In genomic region chr1:11069233-11069950, GRCh38 we compare ENCODE assay signal across 17 cellular contexts. TPM values are rescaled to one million over a fixed set of nuclear protein-coding genes. Genes with fewer than 3 reads are reported as not detected.
A peak's percentile ranks its signal among the peaks of the same experiment; 100 is the strongest.
DNase-seq lines count a peak whose midpoint lies in the region; ATAC-seq and TF ChIP-seq lines count a peak whose summit lies in the region.
"Had no signal": no experiment of that assay in that cellular context is flagged by ENCODE, and none has a peak within 500 bp of the region (broad histone marks: within the 10 kb centered on the region; RNA-seq: fewer than 3 reads in every experiment).

No MANE protein-coding gene starts in this region.

- no peaks in the 10 kb centered on the region for H3K9me3 ChIP-seq in CD4-positive, alpha-beta memory T cell (ENCODE audit: control insufficient read depth in 1 of 2, low read length in 2 of 2)
- H3K9me3 ChIP-seq in KOPT-K1 (ENCODE audit: insufficient read depth, low read length, poor library complexity, severe bottlenecking) (no peaks in the 10 kb centered on the region), osteoblast (ENCODE audit: low read depth, low read length) (no peaks in the 10 kb centered on the region), right atrium auricular region (no peaks in the 10 kb centered on the region)
- H3K9me3 ChIP-seq: mucosa of descending colon, pancreas had no signal

- peak overlapping the region in 5 of 7 donors; percentile 50 to 74 (median 70) for H3K27ac Mint-ChIP-seq in CD4-positive, alpha-beta memory T cell
- H3K27ac Mint-ChIP-seq in activated CD4-positive, alpha-beta memory T cell treated with anti-CD3 and anti-CD28 coated beads for 36 hours, result no peak overlapping the region
- H3K27ac Mint-ChIP-seq: B cell had no signal

- H3K27ac ChIP-seq in CD4-positive, alpha-beta memory T cell (ENCODE audit: low read depth, low read length), result no peak overlapping the region
- H3K27ac ChIP-seq in KOPT-K1 (ENCODE audit: low read depth, low read length, poor library complexity, severe bottlenecking), result peak overlapping the region; percentile 68
- H3K27ac ChIP-seq in angular gyrus (ENCODE audit: low read depth, low read length), result peak overlapping the region; percentile 38
- no peak overlapping the region for H3K27ac ChIP-seq in osteoblast (ENCODE audit: low read depth, low read length)
- H3K27ac ChIP-seq in right atrium auricular region, result no peak overlapping the region
- H3K27ac ChIP-seq: heart right ventricle, pancreas had no signal

- CTCF ChIA-PET in CD4-positive, alpha-beta memory T cell (lab: Charles Lee; ENCODE audit: partially characterized antibody), result interaction anchor here (1.1 kb wide), 2 partner anchors 8 to 31 kb away, joined by 3 read pairs; no protein-coding TSS in a partner anchor
- CTCF ChIA-PET in activated CD4-positive, alpha-beta memory T cell treated with anti-CD3 and anti-CD28 coated beads for 36 hours (lab: Charles Lee), result interaction anchor here (1.4 to 2.6 kb wide), 2 partner anchors 9 to 32 kb away, joined by 4 to 10 read pairs; partner anchors contain the start of gene SRM

- no peak overlapping the region for H3K4me3 ChIP-seq in CD4-positive, alpha-beta memory T cell (ENCODE audit: low read length in 2 of 2)
- no peak overlapping the region for H3K4me3 ChIP-seq in osteoblast (ENCODE audit: insufficient read depth, low read length)
- H3K4me3 ChIP-seq in right atrium auricular region, result no peak overlapping the region
- H3K4me3 ChIP-seq: heart right ventricle, mucosa of descending colon, pancreas had no signal

- H3K4me3 Mint-ChIP-seq in CD4-positive, alpha-beta memory T cell, result no peak overlapping the region
- H3K4me3 Mint-ChIP-seq in activated CD4-positive, alpha-beta memory T cell treated with anti-CD3 and anti-CD28 coated beads for 36 hours, result no peak overlapping the region
- H3K4me3 Mint-ChIP-seq: B cell had no signal

- no peaks in the 10 kb centered on the region for H3K9me3 Mint-ChIP-seq in CD4-positive, alpha-beta memory T cell
- no peaks in the 10 kb centered on the region for H3K9me3 Mint-ChIP-seq in activated CD4-positive, alpha-beta memory T cell treated with anti-CD3 and anti-CD28 coated beads for 36 hours

- no peaks in the 10 kb centered on the region for H4K20me1 ChIP-seq in osteoblast (ENCODE audit: insufficient read depth, low read length)

- POLR2A ChIA-PET in CD4-positive, alpha-beta memory T cell (lab: Charles Lee; ENCODE audit: partially characterized antibody), result interaction anchor here (1.2 to 2.0 kb wide), 2 partner anchors 8 to 10 kb away, joined by 4 to 9 read pairs; partner anchors contain the start of gene SRM
- POLR2A ChIA-PET in activated CD4-positive, alpha-beta memory T cell treated with anti-CD3 and anti-CD28 coated beads for 36 hours (lab: Charles Lee), result no interaction called here

- DNase-seq in CD4-positive, alpha-beta memory T cell, result no peak
- peak; percentile 62 for DNase-seq in osteoblast (ENCODE audit: insufficient read length, low spot score, missing footprints)
- DNase-seq in right atrium auricular region (ENCODE audit: low spot score), result no peak
- DNase-seq in activated CD4-positive, alpha-beta memory T cell treated with anti-CD3 and anti-CD28 coated beads for 36 hours, result no peak
- no peak for DNase-seq in left cardiac atrium
- no peak for DNase-seq in NK-92 (lab: John Stamatoyannopoulos, UW; ENCODE audit: unreplicated experiment)
- DNase-seq: activated gamma-delta T cell, heart right ventricle, islet precursor cell, mucosa of descending colon, NCI-H1092 treated with DMSO at 0.1 percent for 48 hours had no signal

- H3K4me2 ChIP-seq in osteoblast (ENCODE audit: insufficient read depth, low read length), result no peak overlapping the region

- no peaks in the 10 kb centered on the region for H3K79me2 ChIP-seq in osteoblast (ENCODE audit: insufficient read depth, low read length)

- no peaks in the 10 kb centered on the region for H3K4me1 ChIP-seq in CD4-positive, alpha-beta memory T cell (ENCODE audit: insufficient read depth, low read length)
- H3K4me1 ChIP-seq in osteoblast (ENCODE audit: insufficient read depth, low read length) (no peaks in the 10 kb centered on the region), right atrium auricular region (no peaks in the 10 kb centered on the region)
- H3K4me1 ChIP-seq: heart right ventricle had no signal

- H3K36me3 ChIP-seq in CD4-positive, alpha-beta memory T cell (ENCODE audit: insufficient read depth, low read length), result peaks cover 62% of the 10 kb centered on the region
- H3K36me3 ChIP-seq in KOPT-K1 (ENCODE audit: insufficient read depth, low read length) (peaks cover 97% of the 10 kb centered on the region), osteoblast (ENCODE audit: insufficient read depth, low read length) (peaks cover 77% of the 10 kb centered on the region), right atrium auricular region (peaks cover 94% of the 10 kb centered on the region)

- no peaks in the 10 kb centered on the region for H3K27me3 ChIP-seq in CD4-positive, alpha-beta memory T cell (ENCODE audit: insufficient read depth, low read length)
- H3K27me3 ChIP-seq in osteoblast (ENCODE audit: insufficient read depth, low read length), result no peaks in the 10 kb centered on the region
- H3K27me3 ChIP-seq in right atrium auricular region, result no peaks in the 10 kb centered on the region
- H3K27me3 ChIP-seq: heart right ventricle, pancreas had no signal

- H3K36me3 Mint-ChIP-seq in CD4-positive, alpha-beta memory T cell, result peaks cover 57 to 71% of the 10 kb centered on the region in 2 donors
- H3K36me3 Mint-ChIP-seq in activated CD4-positive, alpha-beta memory T cell treated with anti-CD3 and anti-CD28 coated beads for 36 hours, result peaks cover 63% of the 10 kb centered on the region

- no peaks in the 10 kb centered on the region for H3K27me3 Mint-ChIP-seq in CD4-positive, alpha-beta memory T cell
- no peaks in the 10 kb centered on the region for H3K27me3 Mint-ChIP-seq in activated CD4-positive, alpha-beta memory T cell treated with anti-CD3 and anti-CD28 coated beads for 36 hours
- H3K27me3 Mint-ChIP-seq: B cell had no signal

- ATAC-seq in left cardiac atrium, result no peak
- ATAC-seq: activated CD4-positive, CD25-positive, alpha-beta regulatory T cell treated with anti-CD3 and anti-CD28 coated beads, Interleukin-2, amount 50 U/mL, for 24 hours; heart right ventricle; pancreas had no signal

- H2AFZ ChIP-seq in osteoblast (ENCODE audit: low read length), result no peak overlapping the region

- H3K4me1 Mint-ChIP-seq in CD4-positive, alpha-beta memory T cell, result peaks cover 0 to 1% (median 0%) of the 10 kb centered on the region in 4 donors
- peaks cover 2% of the 10 kb centered on the region for H3K4me1 Mint-ChIP-seq in activated CD4-positive, alpha-beta memory T cell treated with anti-CD3 and anti-CD28 coated beads for 36 hours (ENCODE audit: low read depth)

- no peak for TF ChIP-seq CTCF in osteoblast (IDR thresholded peaks at IDR 0.05; ENCODE audit: extremely low read depth, low read depth, low read length)
- TF ChIP-seq CTCF in right atrium auricular region (IDR thresholded peaks at IDR 0.05), result no peak

- intact Hi-C loops in CD4-positive, alpha-beta memory T cell (cut with micrococcal nuclease), result no loop called here
- intact Hi-C loops in activated CD4-positive, alpha-beta memory T cell treated with anti-CD3 and anti-CD28 coated beads for 36 hours (cut with micrococcal nuclease), result loop anchor here (10.0 kb wide), 1 partner anchor 195 kb away; the partner anchor contains the start of gene MTOR
- intact Hi-C loops in left cardiac atrium (cut with DNase I), result no loop called here

RNA-seq across cellular contexts. Expression of gene SRM, which starts 9.6 kb away (rescaled TPM):
- total RNA-seq in CD4-positive, alpha-beta memory T cell, result 10 to 100 TPM; 53.1 to 55.1 TPM
- 100 to 1,000 TPM in 1 of 2 donors, 10 to 100 TPM in 1; 63.1 to 162 TPM for polyA plus RNA-seq in CD4-positive, alpha-beta memory T cell
- total RNA-seq in osteoblast, result 21.0 and 24.2 TPM in 2 replicates
- total RNA-seq in right atrium auricular region, result 10 to 100 TPM; 52.8 to 71.5 TPM
- total RNA-seq in activated CD4-positive, alpha-beta memory T cell treated with anti-CD3 and anti-CD28 coated beads for 36 hours, result 100 to 1,000 TPM; 159 to 164 TPM
- total RNA-seq in left cardiac atrium, result 10 to 100 TPM; 56.0 to 82.0 TPM

RNA-seq across cellular contexts. Expression of gene MASP2, which starts 22.4 kb away (rescaled TPM):
- total RNA-seq in CD4-positive, alpha-beta memory T cell, result not detected
- polyA plus RNA-seq in CD4-positive, alpha-beta memory T cell, result under 1 TPM in 1 of 2 donors, not detected in 1; 0.07 TPM
- not detected in 2 replicates for total RNA-seq in osteoblast
- total RNA-seq in right atrium auricular region, result not detected
- total RNA-seq in activated CD4-positive, alpha-beta memory T cell treated with anti-CD3 and anti-CD28 coated beads for 36 hours, result not detected
- total RNA-seq in left cardiac atrium, result not detected
- total RNA-seq: B cell, heart right ventricle, mucosa of descending colon, pancreas, RPMI7951 had no signal

RNA-seq across cellular contexts. Expression of gene EXOSC10, which starts 30.3 kb away (rescaled TPM):
- total RNA-seq in CD4-positive, alpha-beta memory T cell, result 10 to 100 TPM; 78.9 to 84.4 TPM
- 10 to 100 TPM; 30.1 to 52.2 TPM for polyA plus RNA-seq in CD4-positive, alpha-beta memory T cell
- 43.4 and 49.5 TPM in 2 replicates for total RNA-seq in osteoblast
- 10 to 100 TPM; 20.5 to 22.0 TPM for total RNA-seq in right atrium auricular region
- total RNA-seq in activated CD4-positive, alpha-beta memory T cell treated with anti-CD3 and anti-CD28 coated beads for 36 hours, result 10 to 100 TPM; 62.1 to 70.0 TPM
- 10 to 100 TPM; 19.8 to 26.6 TPM for total RNA-seq in left cardiac atrium

RNA-seq across cellular contexts. Expression of gene TARDBP, which starts 56.9 kb away (rescaled TPM):
- 100 to 1,000 TPM; 194 to 195 TPM for total RNA-seq in CD4-positive, alpha-beta memory T cell
- polyA plus RNA-seq in CD4-positive, alpha-beta memory T cell, result 10 to 100 TPM; 54.0 to 99.4 TPM
- total RNA-seq in osteoblast, result 70.4 and 71.7 TPM in 2 replicates
- 10 to 100 TPM; 60.8 to 64.6 TPM for total RNA-seq in right atrium auricular region
- 100 to 1,000 TPM; 175 to 177 TPM for total RNA-seq in activated CD4-positive, alpha-beta memory T cell treated with anti-CD3 and anti-CD28 coated beads for 36 hours
- 100 to 1,000 TPM; 102 to 119 TPM for total RNA-seq in left cardiac atrium

Comparison
In these comparisons a context has a peak if more than half of its experiments do, and no peak if none do; other contexts are left out.
1. H3K27ac ChIP-seq: peak in KOPT-K1 (single experiment) and angular gyrus (single experiment); none in CD4-positive, alpha-beta memory T cell (single experiment), osteoblast (single experiment) and right atrium auricular region (0 of 2).